ENCODE assay signal across 7 cellular contexts in genomic region chr16:176006-176405, GRCh38. TPM values are rescaled to one million over a fixed set of nuclear protein-coding genes. Genes with fewer than 3 reads are reported as not detected.
"Had no signal": no experiment of that assay in that cellular context is flagged by ENCODE, and none has a peak within 500 bp of the region (broad histone marks: within the 10 kb centered on the region; RNA-seq: fewer than 3 reads in every experiment).

No MANE protein-coding gene starts in this region.

RNA-seq across cellular contexts. Expression of gene HBA1, which starts 0.5 kb away (rescaled TPM):
- total RNA-seq: activated CD8-positive, alpha-beta T cell treated with anti-CD3 and anti-CD28 coated beads for 36 hours; activated naive CD4-positive, alpha-beta T cell treated with anti-CD3 and anti-CD28 coated beads, Interleukin-2, amount 50 U/mL, for 72 hours; activated T-helper 1 cell treated with anti-CD3 and anti-CD28 coated beads, Interleukin-12 subunit alpha, Interleukin-12 subunit beta, Interleukin-2, Interleukin-4 antibody, amounts not matched to agents 30 ng/mL and 10 ng/mL and 1 ng/mL, durations not matched to agents 14 hours and 24 hours and 36 hours; PC-9; RPMI7951 had no signal

RNA-seq across cellular contexts. Expression of gene HBA2, which starts 3.3 kb away (rescaled TPM):
- total RNA-seq: activated CD8-positive, alpha-beta T cell treated with anti-CD3 and anti-CD28 coated beads for 36 hours; activated naive CD4-positive, alpha-beta T cell treated with anti-CD3 and anti-CD28 coated beads, Interleukin-2, amount 50 U/mL, for 72 hours; NCI-H460; PC-9; RPMI7951 had no signal

RNA-seq across cellular contexts. Expression of gene HBQ1, which starts 4.3 kb away (rescaled TPM):
- total RNA-seq: cardiac septum, PC-9, RPMI7951 had no signal

RNA-seq across cellular contexts. Expression of gene HBM, which starts 10.2 kb away (rescaled TPM):
- total RNA-seq: activated CD8-positive, alpha-beta T cell treated with anti-CD3 and anti-CD28 coated beads for 36 hours; activated naive CD4-positive, alpha-beta T cell treated with anti-CD3 and anti-CD28 coated beads, Interleukin-2, amount 50 U/mL, for 72 hours; activated T-helper 1 cell treated with anti-CD3 and anti-CD28 coated beads, Interleukin-12 subunit alpha, Interleukin-12 subunit beta, Interleukin-2, Interleukin-4 antibody, amounts not matched to agents 30 ng/mL and 10 ng/mL and 1 ng/mL, durations not matched to agents 14 hours and 24 hours and 36 hours; NCI-H460; PC-9; RPMI7951 had no signal

RNA-seq across cellular contexts. Expression of gene HBZ, which starts 23.6 kb away (rescaled TPM):
- total RNA-seq: activated CD8-positive, alpha-beta T cell treated with anti-CD3 and anti-CD28 coated beads for 36 hours; activated naive CD4-positive, alpha-beta T cell treated with anti-CD3 and anti-CD28 coated beads, Interleukin-2, amount 50 U/mL, for 72 hours; activated T-helper 1 cell treated with anti-CD3 and anti-CD28 coated beads, Interleukin-12 subunit alpha, Interleukin-12 subunit beta, Interleukin-2, Interleukin-4 antibody, amounts not matched to agents 30 ng/mL and 10 ng/mL and 1 ng/mL, durations not matched to agents 14 hours and 24 hours and 36 hours; cardiac septum; NCI-H460; PC-9; RPMI7951 had no signal
